Comparison of ENCODE assay signal across 8 cellular contexts in genomic region chr16:30948956-30949654, GRCh38. TPM values are rescaled to one million over a fixed set of nuclear protein-coding genes. Genes with fewer than 3 reads are reported as not detected.
DNase-seq lines count a peak whose midpoint lies in the region; ATAC-seq and TF ChIP-seq lines count a peak whose summit lies in the region.

TSS of gene ORAI3 (plus strand) at chr16:30949068. CDS start at chr16:30949290, 222 bp downstream.

- TF ChIP-seq POLR2A in GM19099 (IDR thresholded peaks at IDR 0.05; ENCODE audit: extremely low read depth, insufficient read length, low read depth) (peak; percentile 75), Raji (IDR thresholded peaks at IDR 0.05; ENCODE audit: insufficient read depth, low read depth, low read length) (peak; percentile 55)

- no peaks in the 10 kb centered on the region for H3K9me3 Mint-ChIP-seq in CD4-positive, alpha-beta T cell

- peaks cover 5 to 10% of the 10 kb centered on the region in 2 donors for H3K36me3 ChIP-seq in ascending aorta
- H3K36me3 ChIP-seq in right atrium auricular region: peaks cover 6% of the 10 kb centered on the region

- peak in 4 of 10 experiments; percentile 22 to 44 (median 30) for DNase-seq in CD4-positive, alpha-beta T cell
- peak in 1 of 2 donors; percentile 86 for DNase-seq in ascending aorta (ENCODE audit: low spot score in 2 of 2)
- peak; percentile 82 for DNase-seq in right atrium auricular region (ENCODE audit: low spot score)
- DNase-seq in posterior cingulate gyrus: peak; percentile 51 to 96 (median 78)
- no peak for DNase-seq in NCI-H1694 treated with DMSO at 0.1 percent for 48 hours (lab: John Stamatoyannopoulos, UW)

- peak within 1 kb of the TSS; percentile 86 for H3K4me3 Mint-ChIP-seq in CD4-positive, alpha-beta T cell

- POLR2A ChIA-PET in CD4-positive, alpha-beta T cell (lab: Charles Lee): interaction anchor here (0.6 to 1.7 kb wide), 11 partner anchors 8 to 920 kb away, joined by 3 to 7 read pairs (median 3); partner anchors contain the start of genes KAT8, PYCARD and SETD1A

- no peak for TF ChIP-seq CTCF in CD4-positive, alpha-beta T cell (IDR thresholded peaks at IDR 0.05)
- no peak for TF ChIP-seq CTCF in ascending aorta (IDR thresholded peaks at IDR 0.05)
- peak in 1 of 2 donors; percentile 17 for TF ChIP-seq CTCF in right atrium auricular region (IDR thresholded peaks at IDR 0.05)

- H3K4me1 ChIP-seq in ascending aorta: peaks cover 11 to 33% of the 10 kb centered on the region in 2 donors
- peaks cover 0 to 50% of the 10 kb centered on the region in 2 donors for H3K4me1 ChIP-seq in right atrium auricular region

- intact Hi-C loops in CD4-positive, alpha-beta T cell (cut with DNase I, micrococcal nuclease): no loop called here
- intact Hi-C loops in ascending aorta (cut with DNase I): loop anchor here (2.0 kb wide), 1 partner anchor 26 kb away; the partner anchor contains the start of gene FBXL19
- intact Hi-C loops in posterior cingulate gyrus (cut with DNase I): no loop called here

- ATAC-seq in CD4-positive, alpha-beta T cell (ENCODE audit: poor library complexity): peak; percentile 48
- peak; percentile 59 for ATAC-seq in HG03280 (IDR thresholded peaks at IDR 0.05; ENCODE audit: unreplicated experiment)

- peak within 1 kb of the TSS; percentile 76 for H3K27ac Mint-ChIP-seq in CD4-positive, alpha-beta T cell

- H3K27ac ChIP-seq in CD4-positive, alpha-beta T cell (ENCODE audit: low read depth, low read length): peak within 1 kb of the TSS; percentile 56
- H3K27ac ChIP-seq in ascending aorta (peak within 1 kb of the TSS; percentile 90 to 93), right atrium auricular region (peak within 1 kb of the TSS; percentile 95 to 96)

- H3K4me1 Mint-ChIP-seq in CD4-positive, alpha-beta T cell (ENCODE audit: low read depth): peaks cover 19% of the 10 kb centered on the region

- H3K27me3 Mint-ChIP-seq in CD4-positive, alpha-beta T cell: no peaks in the 10 kb centered on the region

- H3K9me3 ChIP-seq in CD4-positive, alpha-beta T cell (ENCODE audit: control insufficient read depth, low read length): no peaks in the 10 kb centered on the region
- H3K9me3 ChIP-seq in ascending aorta: no peaks in the 10 kb centered on the region
- no peaks in the 10 kb centered on the region for H3K9me3 ChIP-seq in right atrium auricular region

- CTCF ChIA-PET in CD4-positive, alpha-beta T cell (lab: Charles Lee): interaction anchor here (1.2 kb wide), 1 partner anchor 193 kb away, joined by 4 read pairs; no protein-coding TSS in a partner anchor

- peaks cover 7% of the 10 kb centered on the region for H3K36me3 Mint-ChIP-seq in CD4-positive, alpha-beta T cell (ENCODE audit: low read depth)

- H3K27me3 ChIP-seq in CD4-positive, alpha-beta T cell (ENCODE audit: control insufficient read depth, insufficient read depth, low read length): no peaks in the 10 kb centered on the region
- H3K27me3 ChIP-seq in ascending aorta (no peaks in the 10 kb centered on the region), right atrium auricular region (no peaks in the 10 kb centered on the region)

- H3K4me3 ChIP-seq in ascending aorta (peak within 1 kb of the TSS; percentile 81 to 92), right atrium auricular region (peak within 1 kb of the TSS; percentile 80 to 99)

RNA-seq across cellular contexts. Expression of gene ORAI3, which starts in this region (rescaled TPM):
- total RNA-seq in CD4-positive, alpha-beta T cell: 1 to 10 TPM; 3.0 to 4.5 TPM
- total RNA-seq in ascending aorta (39.0 TPM), right atrium auricular region (10 to 100 TPM; 22.4 to 23.0 TPM)
